ENCODE assay signal across 7 cellular contexts in genomic region chr1:2184531-2184930, GRCh38.
"Had no signal": no experiment of that assay in that cellular context is flagged by ENCODE, and none has a peak within 500 bp of the region (broad histone marks: within the 10 kb centered on the region; RNA-seq: fewer than 3 reads in every experiment).

No MANE protein-coding gene starts in this region.

- H3K27ac ChIP-seq: GM23248 had no signal

- H2AFZ ChIP-seq: GM23248 had no signal

- H3K4me3 Mint-ChIP-seq: H9 had no signal

- ATAC-seq: K562 had no signal

- H3K4me3 ChIP-seq: GM23248, K562 had no signal

- H3K9me3 Mint-ChIP-seq: H9 had no signal

- H3K27ac Mint-ChIP-seq: H9 had no signal

- DNase-seq: GM23248, GOT3, H9, HCEC 1CT, IMR-90, KG1 had no signal

- H3K9ac ChIP-seq: GM23248 had no signal
